8 cellular contexts compared by ENCODE assay signal in genomic region chr10:56360583-56360966, GRCh38. TPM values are rescaled to one million over a fixed set of nuclear protein-coding genes. Genes with fewer than 3 reads are reported as not detected.
DNase-seq lines count a peak whose midpoint lies in the region; ATAC-seq and TF ChIP-seq lines count a peak whose summit lies in the region.

No MANE protein-coding gene starts in this region.

- H3K4me1 Mint-ChIP-seq in activated T-cell treated with anti-CD3 and anti-CD28 coated beads, Interleukin-2, amount 50 U/mL, for 24 hours (ENCODE audit: low read depth) = peaks cover 45% of the 10 kb centered on the region

- H3K36me3 ChIP-seq in ascending aorta = no peaks in the 10 kb centered on the region
- H3K36me3 ChIP-seq in right lobe of liver = no peaks in the 10 kb centered on the region
- H3K36me3 ChIP-seq in tibial artery = no peaks in the 10 kb centered on the region

- DNase-seq in activated T-cell treated with anti-CD3 and anti-CD28 coated beads, Interleukin-2, amount 50 U/mL, for 24 hours = no peak
- DNase-seq in activated T-cell treated with anti-CD3 and anti-CD28 coated beads, Interleukin-2, amount 50 U/mL, for 1 hour = no peak
- no peak for DNase-seq in ascending aorta (ENCODE audit: low spot score in 2 of 2)
- DNase-seq in right lobe of liver = no peak
- DNase-seq in tibial artery = no peak
- DNase-seq in NCI-H2107 treated with DMSO at 0.1 percent for 48 hours (lab: John Stamatoyannopoulos, UW; ENCODE audit: unreplicated experiment) = no peak

- H3K4me3 ChIP-seq in ascending aorta (peak overlapping the region; percentile 67 to 77), right lobe of liver (peak overlapping the region; percentile 65 to 69 (median 68)), tibial artery (peak overlapping the region; percentile 50 to 58)

- H3K36me3 Mint-ChIP-seq in activated T-cell treated with anti-CD3 and anti-CD28 coated beads, Interleukin-2, amount 50 U/mL, for 24 hours (ENCODE audit: low read depth) = peaks cover 51% of the 10 kb centered on the region

- H3K9me3 ChIP-seq in ascending aorta (no peaks in the 10 kb centered on the region), right lobe of liver (no peaks in the 10 kb centered on the region), tibial artery (no peaks in the 10 kb centered on the region)

- ATAC-seq in right lobe of liver = no peak
- ATAC-seq in HG03469 (IDR thresholded peaks at IDR 0.05; ENCODE audit: unreplicated experiment) = no peak
- ATAC-seq in HG03095 (IDR thresholded peaks at IDR 0.05; ENCODE audit: unreplicated experiment) = no peak

- intact Hi-C loops in ascending aorta (cut with DNase I) = no loop called here
- intact Hi-C loops in right lobe of liver (cut with DNase I) = no loop called here
- intact Hi-C loops in tibial artery (cut with DNase I; ENCODE audit: low total_unique reads) = no loop called here

- no peak for TF ChIP-seq CTCF in ascending aorta (IDR thresholded peaks at IDR 0.05)
- no peak for TF ChIP-seq CTCF in right lobe of liver (IDR thresholded peaks at IDR 0.05)
- no peak for TF ChIP-seq CTCF in tibial artery (IDR thresholded peaks at IDR 0.05)

- no peaks in the 10 kb centered on the region for H3K9me3 Mint-ChIP-seq in activated T-cell treated with anti-CD3 and anti-CD28 coated beads, Interleukin-2, amount 50 U/mL, for 24 hours

- H3K4me1 ChIP-seq in ascending aorta = peaks cover 0 to 3% of the 10 kb centered on the region in 2 donors
- peaks cover 0 to 12% (median 0%) of the 10 kb centered on the region in 4 donors for H3K4me1 ChIP-seq in right lobe of liver
- H3K4me1 ChIP-seq in tibial artery = peaks cover 0 to 9% (median 6%) of the 10 kb centered on the region in 4 donors

- whole genome bisulfite sequencing in right lobe of liver (ENCODE audit: insufficient coverage, low coverage, low lambda C conversion rate, missing lambda C conversion rate) = 10% methylated on average over 6 of the region's 6 CpGs

- no peaks in the 10 kb centered on the region for H3K27me3 Mint-ChIP-seq in activated T-cell treated with anti-CD3 and anti-CD28 coated beads, Interleukin-2, amount 50 U/mL, for 24 hours

- TF ChIP-seq POLR2A in right lobe of liver (IDR thresholded peaks at IDR 0.05) = no peak

- H3K27me3 ChIP-seq in ascending aorta (no peaks in the 10 kb centered on the region), right lobe of liver (no peaks in the 10 kb centered on the region), tibial artery (no peaks in the 10 kb centered on the region)

- H3K4me3 Mint-ChIP-seq in activated T-cell treated with anti-CD3 and anti-CD28 coated beads, Interleukin-2, amount 50 U/mL, for 24 hours = peak overlapping the region; percentile 98

- H3K27ac ChIP-seq in ascending aorta (no peak overlapping the region), right lobe of liver (no peak overlapping the region), tibial artery (no peak overlapping the region)

- peak overlapping the region; percentile 95 for H3K27ac Mint-ChIP-seq in activated T-cell treated with anti-CD3 and anti-CD28 coated beads, Interleukin-2, amount 50 U/mL, for 24 hours

RNA-seq across cellular contexts. Expression of gene ZWINT, which starts 0.5 kb away (rescaled TPM):
- total RNA-seq in ascending aorta = not detected
- total RNA-seq in right lobe of liver = 1 to 10 TPM in 5 of 6 experiments, under 1 TPM in 1; 0.48 to 7.4 (median 2.1) TPM
